Comparison of ENCODE assay signal across 24 cellular contexts in genomic region chrX:48904626-48905025, GRCh38.
"Had no signal": no experiment of that assay in that cellular context is flagged by ENCODE, and none has a peak within 500 bp of the region (broad histone marks: within the 10 kb centered on the region; RNA-seq: fewer than 3 reads in every experiment).

No MANE protein-coding gene starts in this region.

- H3K4me3 Mint-ChIP-seq: mesothelial cell of epicardium; natural killer cell treated with Interleukin-12 subunit alpha and Interleukin-12 subunit beta and Interleukin-15 and Interleukin-18, amount 100 ng/mL, for 72 hours; stimulated activated naive B cell treated with anti-CD40 and anti-IgM and Interleukin-4, amounts not matched to agents 10 μg/mL and 1 μg/mL and 100 μg/mL, for 72 hours; stimulated activated naive CD8-positive, alpha-beta T cell treated with anti-CD3 and anti-CD28 coated beads, Interleukin-15, Interleukin-2, amounts not matched to agents 100 ng/mL and 50 ng/mL, for 24 hours had no signal

- H3K9me3 Mint-ChIP-seq: naive B cell; natural killer cell treated with Interleukin-12 subunit alpha and Interleukin-12 subunit beta and Interleukin-15 and Interleukin-18, amount 100 ng/mL, for 72 hours; neural crest cell; stimulated activated naive B cell treated with anti-CD40 and anti-IgM and Interleukin-4, amounts not matched to agents 10 μg/mL and 1 μg/mL and 100 μg/mL, for 72 hours; stimulated activated naive CD8-positive, alpha-beta T cell treated with anti-CD3 and anti-CD28 coated beads, Interleukin-15, Interleukin-2, amounts not matched to agents 100 ng/mL and 50 ng/mL, for 24 hours had no signal

- H3K27me3 ChIP-seq: left lung, neutrophil, pancreas, right lobe of liver, tibial nerve, upper lobe of left lung had no signal

- H3K4me1 Mint-ChIP-seq: mesothelial cell of epicardium, neural crest cell had no signal

- H3K4me3 ChIP-seq: dorsolateral prefrontal cortex, left lung, mucosa of descending colon, pancreas, right lobe of liver, thoracic aorta, tibial nerve, upper lobe of left lung had no signal

- ATAC-seq: left lung; mucosa of descending colon; pancreas; stimulated activated naive B cell treated with anti-CD40 and anti-IgM and Interleukin-4, amounts not matched to agents 10 μg/mL and 1 μg/mL and 100 μg/mL, for 72 hours had no signal

- H3K27ac Mint-ChIP-seq: mesothelial cell of epicardium; stimulated activated naive CD8-positive, alpha-beta T cell treated with anti-CD3 and anti-CD28 coated beads, Interleukin-15, Interleukin-2, amounts not matched to agents 100 ng/mL and 50 ng/mL, for 24 hours had no signal

- DNase-seq: dorsolateral prefrontal cortex; effector CD4-positive, alpha-beta T cell; left lung; mesenchymal stem cell; mucosa of descending colon; naive B cell; pancreas; retina; right lobe of liver; small intestine; stimulated activated CD4-positive, alpha-beta T cell treated with anti-CD3 and anti-CD28 coated beads, Interleukin-15, amount 100 ng/mL, for 24 hours; stimulated activated CD4-positive, alpha-beta T cell treated with anti-CD3 and anti-CD28 coated beads, Interleukin-2, amount 100 ng/mL, for 48 hours; stimulated activated naive B cell treated with anti-CD40 and anti-IgM and Interleukin-4, amounts not matched to agents 10 μg/mL and 1 μg/mL and 100 μg/mL, for 72 hours; upper lobe of left lung had no signal

- H3K27me3 Mint-ChIP-seq: naive B cell; stimulated activated naive CD8-positive, alpha-beta T cell treated with anti-CD3 and anti-CD28 coated beads, Interleukin-15, Interleukin-2, amounts not matched to agents 100 ng/mL and 50 ng/mL, for 24 hours had no signal

- H3K9me3 ChIP-seq: left lung, mucosa of descending colon, neutrophil, pancreas, right lobe of liver, thoracic aorta, tibial nerve, upper lobe of left lung had no signal

- H3K27ac ChIP-seq: dorsolateral prefrontal cortex, left lung, neutrophil, pancreas, right lobe of liver, thoracic aorta, tibial nerve, upper lobe of left lung had no signal

- FAIRE-seq: frontal cortex, keratinocyte, pancreas, small intestine, urothelium cell line had no signal

- H3K4me1 ChIP-seq: left lung, pancreas had no signal
